1 cellular context compared by ENCODE assay signal in genomic region chr10:78255796-78256638, GRCh38.
TF ChIP-seq lines count a peak whose summit lies in the region.

No MANE protein-coding gene starts in this region.

TF ChIP-seq in IMR-90, 13 proteins besides CTCF, POLR2A, EP300 and RAD21 (continued from another document):
- no peak; the same call in 1 of the 2 replicates for TF ChIP-seq MXI1 (IDR thresholded peaks at IDR 0.05; ENCODE audit: borderline replicate concordance, low read depth, low read length)
